In genomic region chr14:74906923-74907620, GRCh38 we compare ENCODE assay signal across 12 cellular contexts. TPM values are rescaled to one million over a fixed set of nuclear protein-coding genes. Genes with fewer than 3 reads are reported as not detected.
DNase-seq lines count a peak whose midpoint lies in the region; ATAC-seq, FAIRE-seq and TF ChIP-seq lines count a peak whose summit lies in the region.
"Had no signal": no experiment of that assay in that cellular context is flagged by ENCODE, and none has a peak within 500 bp of the region (broad histone marks: within the 10 kb centered on the region; RNA-seq: fewer than 3 reads in every experiment).

No MANE protein-coding gene starts in this region.

- H3F3A ChIP-seq in SK-N-SH (replicated peaks; ENCODE audit: insufficient read depth) = peaks cover 27% of the 10 kb centered on the region

- H3K36me3 Mint-ChIP-seq in glutamatergic neuron (ENCODE audit: unreplicated experiment) = no peaks in the 10 kb centered on the region

- TF ChIP-seq POLR2A in gastroesophageal sphincter (IDR thresholded peaks at IDR 0.05) (no peak), esophagus muscularis mucosa (IDR thresholded peaks at IDR 0.05; ENCODE audit: low read depth) (no peak)

- H3K4me1 ChIP-seq in SK-N-SH (ENCODE audit: control insufficient read depth in 1 of 2, insufficient read depth in 2 of 2, low read depth in 1 of 2, low read length in 1 of 2) (no peaks in the 10 kb centered on the region; a peak in 1 of 4 replicates), gastroesophageal sphincter (peaks cover 0 to 36% (median 0%) of the 10 kb centered on the region in 3 donors), esophagus muscularis mucosa (peaks cover 30 to 35% (median 32%) of the 10 kb centered on the region in 4 donors)

- peak; percentile 9 for ATAC-seq in stimulated activated naive CD8-positive, alpha-beta T cell treated with anti-CD3 and anti-CD28 coated beads, Interleukin-15, Interleukin-2, amounts not matched to agents 100 U/mL and 50 U/mL, for 24 hours
- ATAC-seq in stimulated activated naive CD8-positive, alpha-beta T cell treated with anti-CD3 and anti-CD28 coated beads, Interleukin-15, amount 100 ng/mL, for 72 hours = no peak
- ATAC-seq in gastroesophageal sphincter (no peak), GM18909 (IDR thresholded peaks at IDR 0.05; ENCODE audit: poor library complexity, unreplicated experiment) (no peak)

- POLR2A ChIA-PET in SK-N-SH (lab: Yijun Ruan, JAX) = interaction anchor here (1.6 to 2.0 kb wide), 2 partner anchors 46 to 50 kb away, joined by 4 to 7 read pairs; no protein-coding TSS in a partner anchor

- H3K36me3 ChIP-seq in SK-N-SH (replicated peaks in 1 of 2; ENCODE audit: control insufficient read depth in 1 of 2, insufficient read depth in 2 of 2, low read length in 1 of 2) = peaks cover 1 to 25% of the 10 kb centered on the region in 2 experiments
- H3K36me3 ChIP-seq in gastroesophageal sphincter = peaks cover 0 to 35% of the 10 kb centered on the region in 2 donors
- H3K36me3 ChIP-seq in esophagus muscularis mucosa = peaks cover 15 to 44% (median 25%) of the 10 kb centered on the region in 4 donors

- no peaks in the 10 kb centered on the region for H3K27me3 Mint-ChIP-seq in stimulated activated naive CD8-positive, alpha-beta T cell treated with anti-CD3 and anti-CD28 coated beads, Interleukin-15, amount 100 ng/mL, for 72 hours
- peaks cover 12% of the 10 kb centered on the region for H3K27me3 Mint-ChIP-seq in glutamatergic neuron (ENCODE audit: unreplicated experiment)

- H3K27ac ChIP-seq in SK-N-SH (ENCODE audit: low read depth in 2 of 2, low read length in 1 of 2) = no peak overlapping the region
- H3K27ac ChIP-seq in gastroesophageal sphincter = no peak overlapping the region
- H3K27ac ChIP-seq in esophagus muscularis mucosa (replicated peaks in 1 of 4) = no peak overlapping the region
- H3K27ac ChIP-seq: thoracic aorta, VCaP had no signal

- H3K27me3 ChIP-seq in SK-N-SH (ENCODE audit: insufficient read depth) (no peaks in the 10 kb centered on the region), gastroesophageal sphincter (no peaks in the 10 kb centered on the region), esophagus muscularis mucosa (no peaks in the 10 kb centered on the region)

- CTCF ChIA-PET in SK-N-SH (lab: Yijun Ruan, JAX) = interaction anchor here (1.1 to 26.0 kb wide), 16 partner anchors 10 to 581 kb away, joined by 3 to 537 read pairs (median 11); partner anchors contain the start of genes DLST and PROX2

- no peak overlapping the region for H3K9ac ChIP-seq in SK-N-SH

- TF ChIP-seq EP300 in SK-N-SH (IDR thresholded peaks at IDR 0.05; ENCODE audit: borderline replicate concordance in 1 of 2, low read depth in 1 of 2, low read length in 1 of 2) (no peak), gastroesophageal sphincter (IDR thresholded peaks at IDR 0.05) (no peak), esophagus muscularis mucosa (IDR thresholded peaks at IDR 0.05) (no peak)

- 90% methylated on average over 7 of the region's 13 CpGs for WGBS in SK-N-SH (ENCODE audit: low lambda C conversion rate)
- WGBS in gastroesophageal sphincter (ENCODE audit: low coverage in 1 of 2), 2 donors = no CpG with 5 or more reads among the region's 13 CpGs
- WGBS in esophagus muscularis mucosa = 80% methylated on average over 4 of the region's 13 CpGs

- no peak overlapping the region for H3K4me2 ChIP-seq in SK-N-SH

- DNase-seq in stimulated activated naive CD8-positive, alpha-beta T cell treated with anti-CD3 and anti-CD28 coated beads, Interleukin-15, Interleukin-2, amounts not matched to agents 100 U/mL and 50 U/mL, for 24 hours = no peak
- DNase-seq in stimulated activated naive CD8-positive, alpha-beta T cell treated with anti-CD3 and anti-CD28 coated beads, Interleukin-15, amount 100 ng/mL, for 72 hours = no peak
- no peak for DNase-seq in SK-N-SH
- DNase-seq in glutamatergic neuron = no peak
- no peak for DNase-seq in urothelium cell line (ENCODE audit: low spot score)
- DNase-seq in esophagus muscularis mucosa (ENCODE audit: extremely low spot score) = no peak
- DNase-seq: NCI-H748 treated with DMSO at 0.1 percent for 48 hours had no signal

- H3K27ac Mint-ChIP-seq in stimulated activated naive CD8-positive, alpha-beta T cell treated with anti-CD3 and anti-CD28 coated beads, Interleukin-15, amount 100 ng/mL, for 72 hours = no peak overlapping the region
- no peak overlapping the region for H3K27ac Mint-ChIP-seq in glutamatergic neuron (ENCODE audit: unreplicated experiment)

- no peaks in the 10 kb centered on the region for H3K9me3 Mint-ChIP-seq in stimulated activated naive CD8-positive, alpha-beta T cell treated with anti-CD3 and anti-CD28 coated beads, Interleukin-15, amount 100 ng/mL, for 72 hours
- H3K9me3 Mint-ChIP-seq in glutamatergic neuron (ENCODE audit: unreplicated experiment) = peaks cover 16% of the 10 kb centered on the region

- no peak overlapping the region for H3K4me3 ChIP-seq in SK-N-SH (ENCODE audit: low read depth in 2 of 2, low read length in 1 of 2)
- H3K4me3 ChIP-seq in gastroesophageal sphincter = no peak overlapping the region
- H3K4me3 ChIP-seq in esophagus muscularis mucosa = no peak overlapping the region
- H3K4me3 ChIP-seq: thoracic aorta had no signal

- no peak for TF ChIP-seq RAD21 in SK-N-SH (IDR thresholded peaks at IDR 0.05; ENCODE audit: low read length)

- H3K4me3 Mint-ChIP-seq in stimulated activated naive CD8-positive, alpha-beta T cell treated with anti-CD3 and anti-CD28 coated beads, Interleukin-15, amount 100 ng/mL, for 72 hours = no peak overlapping the region
- no peak overlapping the region for H3K4me3 Mint-ChIP-seq in glutamatergic neuron (ENCODE audit: unreplicated experiment)

- peaks cover 15% of the 10 kb centered on the region for H3K4me1 Mint-ChIP-seq in stimulated activated naive CD8-positive, alpha-beta T cell treated with anti-CD3 and anti-CD28 coated beads, Interleukin-15, amount 100 ng/mL, for 72 hours
- H3K4me1 Mint-ChIP-seq in glutamatergic neuron (ENCODE audit: low read depth, unreplicated experiment) = peaks cover 18% of the 10 kb centered on the region

- intact Hi-C loops in esophagus muscularis mucosa (cut with DNase I) = no loop called here

- no peaks in the 10 kb centered on the region for H4K20me1 ChIP-seq in SK-N-SH (ENCODE audit: insufficient read depth)

- no peaks in the 10 kb centered on the region for H3K9me2 ChIP-seq in SK-N-SH

- no peak overlapping the region for H2AFZ ChIP-seq in SK-N-SH (ENCODE audit: low read depth)

- no peaks in the 10 kb centered on the region for H3K79me2 ChIP-seq in SK-N-SH (ENCODE audit: insufficient read depth)

- peak; percentile 36 for TF ChIP-seq CTCF in SK-N-SH (IDR thresholded peaks at IDR 0.05)
- TF ChIP-seq CTCF in glutamatergic neuron (IDR thresholded peaks at IDR 0.05; ENCODE audit: partially characterized antibody, unreplicated experiment) = peak; percentile 31
- no peak for TF ChIP-seq CTCF in gastroesophageal sphincter (IDR thresholded peaks at IDR 0.05)
- no peak for TF ChIP-seq CTCF in esophagus muscularis mucosa (IDR thresholded peaks at IDR 0.05)

- FAIRE-seq in urothelium cell line (lab: Jason Lieb, UNC) = peak; percentile 72

- H3K9me3 ChIP-seq in SK-N-SH (no peaks in the 10 kb centered on the region), gastroesophageal sphincter (no peaks in the 10 kb centered on the region), esophagus muscularis mucosa (no peaks in the 10 kb centered on the region)
- H3K9me3 ChIP-seq: thoracic aorta had no signal

TF ChIP-seq in SK-N-SH, 30 proteins besides CTCF, POLR2A, EP300 and RAD21:
- TF ChIP-seq EZH2phosphoT487 (IDR thresholded peaks at IDR 0.05; ENCODE audit: borderline replicate concordance, low read depth) (no peak), SIN3A (IDR thresholded peaks at IDR 0.05; ENCODE audit: borderline replicate concordance, low read depth, low read length) (no peak)

RNA-seq across cellular contexts. Expression of gene RPS6KL1, which starts 16.0 kb away (rescaled TPM):
- polyA plus RNA-seq in SK-N-SH (2012; rRNA removed) = 2.5 and 4.4 TPM in 2 replicates
- polyA plus RNA-seq in SK-N-SH (2012; cell fraction: cytosol; rRNA removed) = 1.2 and 2.1 TPM in 2 replicates
- 12.2 and 14.8 TPM in 2 replicates for polyA plus RNA-seq in SK-N-SH (2012; cell fraction: nucleus; rRNA removed)
- total RNA-seq in glutamatergic neuron (ENCODE audit: unreplicated experiment) (248 TPM), gastroesophageal sphincter (10 to 100 TPM in 1 of 4 donors, 1 to 10 TPM in 3; 4.0 to 10.2 (median 8.2) TPM), esophagus muscularis mucosa (1 to 10 TPM; 5.3 to 9.7 (median 7.7) TPM)

RNA-seq across cellular contexts. Expression of gene DLST, which starts 25.4 kb away (rescaled TPM):
- 92.3 and 117 TPM in 2 replicates for polyA plus RNA-seq in SK-N-SH (2012; rRNA removed)
- 70.2 and 89.3 TPM in 2 replicates for polyA plus RNA-seq in SK-N-SH (2012; cell fraction: cytosol; rRNA removed)
- polyA plus RNA-seq in SK-N-SH (2012; cell fraction: nucleus; rRNA removed) = 139 and 143 TPM in 2 replicates
- total RNA-seq in glutamatergic neuron (ENCODE audit: unreplicated experiment) (114 TPM), gastroesophageal sphincter (10 to 100 TPM; 79.3 to 98.7 (median 87.8) TPM), esophagus muscularis mucosa (10 to 100 TPM; 72.7 to 96.2 (median 88.5) TPM)

RNA-seq across cellular contexts. Expression of gene PROX2, which starts 31.1 kb away (rescaled TPM):
- not detected in 2 replicates for polyA plus RNA-seq in SK-N-SH (2012; rRNA removed)
- not detected in 2 replicates for polyA plus RNA-seq in SK-N-SH (2012; cell fraction: cytosol; rRNA removed)
- 0.02 TPM in 1 of 2 replicates, not detected in the other for polyA plus RNA-seq in SK-N-SH (2012; cell fraction: nucleus; rRNA removed)
- total RNA-seq in glutamatergic neuron (ENCODE audit: unreplicated experiment) (not detected), gastroesophageal sphincter (under 1 TPM in 1 of 4 donors, not detected in 3; 0.08 TPM), esophagus muscularis mucosa (not detected)
- total RNA-seq: thoracic aorta had no signal

RNA-seq across cellular contexts. Expression of gene PGF, which starts 48.3 kb away (rescaled TPM):
- polyA plus RNA-seq in SK-N-SH (2012; rRNA removed) = 2.3 and 4.4 TPM in 2 replicates
- 2.0 and 3.5 TPM in 2 replicates for polyA plus RNA-seq in SK-N-SH (2012; cell fraction: cytosol; rRNA removed)
- 2.6 and 3.5 TPM in 2 replicates for polyA plus RNA-seq in SK-N-SH (2012; cell fraction: nucleus; rRNA removed)
- total RNA-seq in glutamatergic neuron (ENCODE audit: unreplicated experiment) (7.9 TPM), gastroesophageal sphincter (10 to 100 TPM; 11.2 to 21.0 (median 16.5) TPM), esophagus muscularis mucosa (10 to 100 TPM; 16.7 to 69.6 (median 18.4) TPM)
- total RNA-seq: mononuclear cell had no signal

Comparison
In these comparisons a context has a peak if more than half of its experiments do, and no peak if none do; other contexts are left out.
1. CTCF ChIP-seq: peak in SK-N-SH (single experiment) and glutamatergic neuron (single experiment); none in gastroesophageal sphincter (0 of 4) and esophagus muscularis mucosa (0 of 3).
2. RNA of gene RPS6KL1, which starts 16.0 kb away (total RNA-seq): 248 TPM in glutamatergic neuron (single experiment); 5.3 to 9.7 TPM in esophagus muscularis mucosa and 4.0 to 10.2 TPM in gastroesophageal sphincter; every median in the first group is over 10 times any median in the second.